Comparison of ENCODE assay signal across 9 cellular contexts in the genomic region with DNA sequence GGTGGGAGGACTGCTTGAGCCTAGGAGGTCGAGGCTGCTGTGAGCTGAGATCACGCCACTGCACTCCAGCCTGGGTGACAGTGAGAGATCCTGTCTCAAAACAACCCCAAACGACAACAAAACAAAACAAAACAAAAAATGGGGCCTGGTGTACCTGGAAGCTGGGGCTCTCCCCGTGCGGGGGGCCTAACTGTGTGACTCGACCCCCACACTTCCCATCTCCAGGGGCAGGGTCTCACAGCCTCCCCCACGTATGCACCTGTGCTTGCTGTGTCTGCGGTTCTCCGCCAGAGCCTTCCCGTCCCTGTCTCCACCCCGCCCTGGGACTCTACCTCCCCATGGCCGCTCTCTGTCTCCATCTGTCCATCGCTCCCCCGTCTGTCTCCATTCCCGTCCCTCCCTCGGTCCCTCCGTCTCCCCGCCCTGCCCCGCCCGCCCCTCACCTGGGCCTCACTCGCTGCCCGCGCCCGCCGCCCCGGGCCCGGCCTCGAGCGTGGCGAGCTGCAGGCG. TPM values are rescaled to one million over a fixed set of nuclear protein-coding genes. Genes with fewer than 3 reads are reported as not detected.
DNase-seq lines count a peak whose midpoint lies in the region; FAIRE-seq and TF ChIP-seq lines count a peak whose summit lies in the region.
"Had no signal": no experiment of that assay in that cellular context is flagged by ENCODE, and none has a peak within 500 bp of the region (broad histone marks: within the 10 kb centered on the region; RNA-seq: fewer than 3 reads in every experiment).

No MANE protein-coding gene starts in this region.

- no peak for TF ChIP-seq POLR2A in H1 (IDR thresholded peaks at IDR 0.05; ENCODE audit: control extremely low read depth in 1 of 2, low read depth in 2 of 2, low read length in 2 of 2)

- peak overlapping the region; percentile 71; the same call in 1 of the 2 replicates for H2BK5ac ChIP-seq in H1 (ENCODE audit: low read depth, low read length)

- H2AK5ac ChIP-seq in H1 (ENCODE audit: low read depth, low read length): no peak overlapping the region; the same call in 1 of the 2 replicates

- 0 out of 2 replicates have a peak overlapping the region, but pooled peaks have one; percentile 81 for H2BK15ac ChIP-seq in H1 (ENCODE audit: low read length)

- no peak overlapping the region for H2BK12ac ChIP-seq in H1 (ENCODE audit: low read depth, low read length)

- peak overlapping the region; percentile 42 for H3K27ac ChIP-seq in OCI-LY3 (ENCODE audit: low read length)
- no peak overlapping the region for H3K27ac ChIP-seq in H1 (ENCODE audit: low read depth, low read length)

- H4K5ac ChIP-seq in H1 (ENCODE audit: insufficient read length, low read depth, low read length): peak overlapping the region; percentile 52

- 58% methylated on average over 3 of the region's 31 CpGs; no CpG with 5 or more reads in 1 of the 2 experiments for WGBS in H1 (ENCODE audit: extremely low coverage in 1 of 2, insufficient coverage in 1 of 2, insufficient read length in 1 of 2, insufficient replicate concordance in 2 of 2, low coverage in 1 of 2, low lambda C conversion rate in 2 of 2, missing lambda C conversion rate in 1 of 2), 2 experiments

- H3K36me3 ChIP-seq in OCI-LY3 (replicated peaks; ENCODE audit: low read depth, low read length) (peaks cover 36% of the 10 kb centered on the region), H1 (ENCODE audit: control insufficient read depth in 2 of 4, insufficient read depth in 4 of 4, low read length in 3 of 4) (peaks cover 11 to 18% (median 15%) of the 10 kb centered on the region in 4 experiments)

- TF ChIP-seq EP300 in H1 (IDR thresholded peaks at IDR 0.05; ENCODE audit: borderline replicate concordance in 1 of 2, low read depth in 2 of 2, low read length in 2 of 2): no peak

- POLR2A ChIA-PET in H1 (lab: Charles Lee; ENCODE audit: partially characterized antibody): interaction anchor here (0.5 to 26.7 kb wide), 26 partner anchors 8 to 296 kb away, joined by 3 to 874 read pairs (median 6); partner anchors contain the start of genes COX6B2, IL11, KMT5C and TMEM190

- peak overlapping the region; percentile 78 for H3K18ac ChIP-seq in H1 (ENCODE audit: extremely low read depth, low read length)

- H3K9ac ChIP-seq in OCI-LY3 (ENCODE audit: low read length): peak overlapping the region; percentile 82
- peak overlapping the region; percentile 47 to 94 (median 54) for H3K9ac ChIP-seq in H1 (replicated peaks in 1 of 4; ENCODE audit: extremely low read depth in 1 of 4, low read depth in 3 of 4, low read length in 3 of 4)

- H2BK120ac ChIP-seq in H1 (replicated peaks; ENCODE audit: low read depth, low read length): no peak overlapping the region

- H3K56ac ChIP-seq in H1 (replicated peaks; ENCODE audit: insufficient read length, low read depth, low read length): no peak overlapping the region

- H3K4me3 ChIP-seq in GM12875 (ENCODE audit: low read depth, low read length) (peak overlapping the region; percentile 68), OCI-LY3 (ENCODE audit: low read length) (peak overlapping the region; percentile 82), H1 (ENCODE audit: extremely low read depth in 1 of 4, insufficient read depth in 2 of 4, low read depth in 3 of 4, low read length in 4 of 4) (peak overlapping the region; percentile 52 to 91 (median 58)), retinal pigment epithelial cell (ENCODE audit: low read length) (peak overlapping the region; percentile 38)

- peak overlapping the region; percentile 86 for H4K91ac ChIP-seq in H1 (replicated peaks; ENCODE audit: insufficient read length, low read length)

- no peak overlapping the region for H3K23ac ChIP-seq in H1 (ENCODE audit: insufficient read length)

- no peaks in the 10 kb centered on the region for H3K27me3 ChIP-seq in OCI-LY3 (ENCODE audit: low read depth, low read length)
- peaks cover 0 to 10% (median 4%) of the 10 kb centered on the region in 4 experiments; a peak in 4 of 7 replicates for H3K27me3 ChIP-seq in H1 (replicated peaks in 1 of 4; ENCODE audit: control insufficient read depth in 3 of 4, extremely low read depth in 1 of 4, insufficient read depth in 3 of 4, low read length in 3 of 4)

- no peak overlapping the region for H2AFZ ChIP-seq in OCI-LY3 (ENCODE audit: low read depth, low read length)
- H2AFZ ChIP-seq in H1 (ENCODE audit: low read length): no peak overlapping the region

- TF ChIP-seq RAD21 in H1 (IDR thresholded peaks at IDR 0.05 in 1 of 2, conservative IDR thresholded peaks at IDR 0.05 in 1 of 2; ENCODE audit: low read depth in 2 of 2, low read length in 2 of 2): no peak

- H3K23me2 ChIP-seq in H1 (ENCODE audit: low read depth, low read length): peaks cover 31% of the 10 kb centered on the region

- CTCF ChIA-PET in H1 (lab: Charles Lee; ENCODE audit: partially characterized antibody): interaction anchor here (0.9 to 3.2 kb wide), 19 partner anchors 10 to 502 kb away, joined by 3 to 37 read pairs (median 4); partner anchors contain the start of gene UBE2S

- peak overlapping the region; percentile 92 for H4K8ac ChIP-seq in H1 (ENCODE audit: extremely low read depth, insufficient read depth, low read length)

- H2BK20ac ChIP-seq in H1 (ENCODE audit: low read length): no peak overlapping the region

- peaks cover 58% of the 10 kb centered on the region for H3K79me2 ChIP-seq in OCI-LY3 (ENCODE audit: low read length)
- peaks cover 17 to 24% of the 10 kb centered on the region in 2 experiments; a peak in 3 of 4 replicates for H3K79me2 ChIP-seq in H1 (ENCODE audit: control insufficient read depth in 1 of 2, insufficient read depth in 2 of 2, low read length in 2 of 2)

- FAIRE-seq in H1 (lab: Jason Lieb, UNC): no peak

- peak overlapping the region; percentile 91 for H3K4ac ChIP-seq in H1 (replicated peaks; ENCODE audit: insufficient read length, low read depth, low read length)

- H3K9me3 ChIP-seq in OCI-LY3 (ENCODE audit: insufficient read depth, low read length) (no peaks in the 10 kb centered on the region), H1 (ENCODE audit: insufficient read depth in 2 of 2, low read depth in 1 of 2, low read length in 1 of 2) (no peaks in the 10 kb centered on the region)

- H3K4me2 ChIP-seq in OCI-LY3 (ENCODE audit: low read length) (peak overlapping the region; percentile 95), H1 (ENCODE audit: insufficient read depth in 1 of 2, low read depth in 2 of 2, low read length in 2 of 2) (peak overlapping the region; percentile 93 to 95)

- no peak for DNase-seq in H1 (ENCODE audit: low read depth in 1 of 2, low spot score in 2 of 2)
- DNase-seq in retinal pigment epithelial cell (ENCODE audit: low read depth): no peak
- no peak for DNase-seq in activated gamma-delta T cell treated with Interleukin-2 at 50 U/mL for 16 hours
- no peak for DNase-seq in NCI-H524 (lab: John Stamatoyannopoulos, UW)
- no peak for DNase-seq in NOMO-1 treated with dmso at 0.1 percent for 144 hours (lab: John Stamatoyannopoulos, UW; ENCODE audit: unreplicated experiment)
- no peak for DNase-seq in pons (ENCODE audit: low spot score)

- H4K20me1 ChIP-seq in OCI-LY3 (ENCODE audit: insufficient read depth, low read length) (peaks cover 23% of the 10 kb centered on the region), H1 (replicated peaks in 1 of 2; ENCODE audit: control insufficient read depth in 1 of 2, insufficient read depth in 2 of 2, low read length in 2 of 2) (peaks cover 17 to 34% of the 10 kb centered on the region in 2 experiments)

- peak overlapping the region; percentile 99 for H3K14ac ChIP-seq in H1 (ENCODE audit: insufficient read length)

- no peak for TF ChIP-seq CTCF in GM12875 (IDR thresholded peaks at IDR 0.05; ENCODE audit: borderline replicate concordance, insufficient read depth, low read depth, low read length)
- no peak for TF ChIP-seq CTCF in OCI-LY3 (IDR thresholded peaks at IDR 0.05; ENCODE audit: low read depth, low read length)
- TF ChIP-seq CTCF in H1 (IDR thresholded peaks at IDR 0.05; ENCODE audit: control extremely low read depth in 1 of 3, insufficient read depth in 1 of 3, low read depth in 1 of 3, low read length in 3 of 3): no peak
- TF ChIP-seq CTCF in retinal pigment epithelial cell (conservative IDR thresholded peaks at IDR 0.05; ENCODE audit: low read depth, low read length): no peak

- peaks cover 21% of the 10 kb centered on the region for H3K79me1 ChIP-seq in H1 (ENCODE audit: low read depth, low read length)

- H3K4me1 ChIP-seq in OCI-LY3 (ENCODE audit: low read length) (peaks cover 31% of the 10 kb centered on the region), H1 (replicated peaks in 1 of 4; ENCODE audit: control insufficient read depth in 3 of 4, insufficient read depth in 4 of 4, low read length in 3 of 4) (peaks cover 0 to 37% (median 24%) of the 10 kb centered on the region in 4 experiments; a peak in 6 of 7 replicates)

RNA-seq across cellular contexts. Expression of gene TMEM238, which starts 0.8 kb away (rescaled TPM):
- total RNA-seq in H1 (2021; fragmentation: NEBNext Ultra II Directional; extraction: Animal tissue kit (Norgen Biotek cat#: 25700)): 3.8 and 3.9 TPM in 2 replicates
- polyA plus RNA-seq in H1 (2011; rRNA removed): 0.49 and 0.53 TPM in 2 replicates
- 1.9 TPM for polyA plus RNA-seq in H1 (2011; cell fraction: cytosol; rRNA removed)
- polyA plus RNA-seq in H1 (2011; cell fraction: nucleus; rRNA removed): 1.2 TPM
- 0.50 to 2.6 TPM (median 1.5 TPM) in 4 replicates for polyA plus RNA-seq in H1 (2012, experiment 1 of 2)
- not detected for polyA plus RNA-seq in H1 (2012, experiment 2 of 2)
- 2.1 TPM for polyA plus RNA-seq in H1 (2013, experiment 1 of 2)
- polyA plus RNA-seq in H1 (2013, experiment 2 of 2): 1.3 TPM
- polyA minus RNA-seq in H1 (2011; rRNA and poly(A)+ RNA removed): not detected in 2 replicates
- polyA minus RNA-seq in H1 (2011; cell fraction: cytosol; rRNA and poly(A)+ RNA removed): 2.3 TPM
- polyA minus RNA-seq in H1 (2011; cell fraction: nucleus; rRNA and poly(A)+ RNA removed): 1.1 TPM
- total RNA-seq: SK-MEL-5 had no signal

RNA-seq across cellular contexts. Expression of gene RPL28, which starts 2.4 kb away (rescaled TPM):
- total RNA-seq in H1 (2021; fragmentation: NEBNext Ultra II Directional; extraction: Animal tissue kit (Norgen Biotek cat#: 25700)): 2,123 and 2,232 TPM in 2 replicates
- 6,692 and 8,402 TPM in 2 replicates for polyA plus RNA-seq in H1 (2011; rRNA removed)
- 2,492 TPM for polyA plus RNA-seq in H1 (2011; cell fraction: cytosol; rRNA removed)
- polyA plus RNA-seq in H1 (2011; cell fraction: nucleus; rRNA removed): 1,571 TPM
- polyA plus RNA-seq in H1 (2012, experiment 1 of 2): 1,234 to 2,824 TPM (median 2,522 TPM) in 4 replicates
- 3,077 TPM for polyA plus RNA-seq in H1 (2012, experiment 2 of 2)
- 2,779 TPM for polyA plus RNA-seq in H1 (2013, experiment 1 of 2)
- polyA plus RNA-seq in H1 (2013, experiment 2 of 2): 2,622 TPM
- 406 and 431 TPM in 2 replicates for polyA minus RNA-seq in H1 (2011; rRNA and poly(A)+ RNA removed)
- polyA minus RNA-seq in H1 (2011; cell fraction: cytosol; rRNA and poly(A)+ RNA removed): 1,377 TPM
- polyA minus RNA-seq in H1 (2011; cell fraction: nucleus; rRNA and poly(A)+ RNA removed): 497 TPM

RNA-seq across cellular contexts. Expression of gene TMEM190, which starts 6.7 kb away (rescaled TPM):
- total RNA-seq in H1 (2021; fragmentation: NEBNext Ultra II Directional; extraction: Animal tissue kit (Norgen Biotek cat#: 25700)): 1.4 TPM in 1 of 2 replicates, not detected in the other
- 1.6 and 4.5 TPM in 2 replicates for polyA plus RNA-seq in H1 (2011; rRNA removed)
- polyA plus RNA-seq in H1 (2011; cell fraction: cytosol; rRNA removed): 1.7 TPM
- polyA plus RNA-seq in H1 (2011; cell fraction: nucleus; rRNA removed): 2.7 TPM
- polyA plus RNA-seq in H1 (2012, experiment 1 of 2): 0.54 to 3.6 TPM (median 1.4 TPM) in 4 replicates
- not detected for polyA plus RNA-seq in H1 (2012, experiment 2 of 2)
- 0.41 TPM for polyA plus RNA-seq in H1 (2013, experiment 1 of 2)
- polyA plus RNA-seq in H1 (2013, experiment 2 of 2): 0.33 TPM
- not detected in 2 replicates for polyA minus RNA-seq in H1 (2011; rRNA and poly(A)+ RNA removed)
- not detected for polyA minus RNA-seq in H1 (2011; cell fraction: cytosol; rRNA and poly(A)+ RNA removed)
- polyA minus RNA-seq in H1 (2011; cell fraction: nucleus; rRNA and poly(A)+ RNA removed): not detected
- total RNA-seq: SK-MEL-5 had no signal

RNA-seq across cellular contexts. Expression of gene IL11, which starts 13.1 kb away (rescaled TPM):
- 1.6 and 2.8 TPM in 2 replicates for total RNA-seq in H1 (2021; fragmentation: NEBNext Ultra II Directional; extraction: Animal tissue kit (Norgen Biotek cat#: 25700))
- 1.7 and 2.7 TPM in 2 replicates for polyA plus RNA-seq in H1 (2011; rRNA removed)
- polyA plus RNA-seq in H1 (2011; cell fraction: cytosol; rRNA removed): 2.3 TPM
- polyA plus RNA-seq in H1 (2011; cell fraction: nucleus; rRNA removed): 6.8 TPM
- 1.0 to 2.3 TPM (median 1.2 TPM) in 4 replicates for polyA plus RNA-seq in H1 (2012, experiment 1 of 2)
- polyA plus RNA-seq in H1 (2012, experiment 2 of 2): 1.2 TPM
- polyA plus RNA-seq in H1 (2013, experiment 1 of 2): 1.2 TPM
- 1.0 TPM for polyA plus RNA-seq in H1 (2013, experiment 2 of 2)
- polyA minus RNA-seq in H1 (2011; rRNA and poly(A)+ RNA removed): 0.27 and 0.41 TPM in 2 replicates
- 1.5 TPM for polyA minus RNA-seq in H1 (2011; cell fraction: cytosol; rRNA and poly(A)+ RNA removed)
- polyA minus RNA-seq in H1 (2011; cell fraction: nucleus; rRNA and poly(A)+ RNA removed): 2.2 TPM
- total RNA-seq: SK-MEL-5 had no signal

RNA-seq across cellular contexts. Expression of gene GARIN5B, which starts 20.3 kb away (rescaled TPM):
- total RNA-seq in H1 (2021; fragmentation: NEBNext Ultra II Directional; extraction: Animal tissue kit (Norgen Biotek cat#: 25700)): not detected in 2 replicates
- 0.03 and 0.05 TPM in 2 replicates for polyA plus RNA-seq in H1 (2011; rRNA removed)
- polyA plus RNA-seq in H1 (2011; cell fraction: cytosol; rRNA removed): 0.03 TPM
- 0.63 TPM for polyA plus RNA-seq in H1 (2011; cell fraction: nucleus; rRNA removed)
- 0.08 TPM in 1 of 4 replicates, not detected in the others for polyA plus RNA-seq in H1 (2012, experiment 1 of 2)
- polyA plus RNA-seq in H1 (2012, experiment 2 of 2): not detected
- 0.02 TPM for polyA plus RNA-seq in H1 (2013, experiment 1 of 2)
- polyA plus RNA-seq in H1 (2013, experiment 2 of 2): 0.02 TPM
- polyA minus RNA-seq in H1 (2011; rRNA and poly(A)+ RNA removed): not detected in 2 replicates
- not detected for polyA minus RNA-seq in H1 (2011; cell fraction: cytosol; rRNA and poly(A)+ RNA removed)
- polyA minus RNA-seq in H1 (2011; cell fraction: nucleus; rRNA and poly(A)+ RNA removed): 0.20 TPM
- total RNA-seq: SK-MEL-5 had no signal
